ENCODE assay signal across 18 cellular contexts in genomic region chr14:36748814-36749213, GRCh38.
DNase-seq lines count a peak whose midpoint lies in the region; ATAC-seq and TF ChIP-seq lines count a peak whose summit lies in the region.
"Had no signal": no experiment of that assay in that cellular context is flagged by ENCODE, and none has a peak within 500 bp of the region (broad histone marks: within the 10 kb centered on the region; RNA-seq: fewer than 3 reads in every experiment).

No MANE protein-coding gene starts in this region.

- intact Hi-C loops in esophagus muscularis mucosa (cut with DNase I): no loop called here

- no peak for TF ChIP-seq EP300 in esophagus muscularis mucosa (IDR thresholded peaks at IDR 0.05)

- H3K4me1 ChIP-seq in Karpas-422 (ENCODE audit: low read length): peaks cover 11% of the 10 kb centered on the region
- no peaks in the 10 kb centered on the region for H3K4me1 ChIP-seq in esophagus muscularis mucosa
- H3K4me1 ChIP-seq: BE2C, BLaER1 had no signal

- no peak for TF ChIP-seq POLR2A in esophagus muscularis mucosa (IDR thresholded peaks at IDR 0.05; ENCODE audit: low read depth)

- no peak overlapping the region for H3K9ac ChIP-seq in Karpas-422 (ENCODE audit: low read length)
- H3K9ac ChIP-seq: BLaER1 had no signal

- no peak for ATAC-seq in GM21526 (IDR thresholded peaks at IDR 0.05; ENCODE audit: low FRiP score, unreplicated experiment)

- H4K20me1 ChIP-seq in Karpas-422 (ENCODE audit: insufficient read depth, low read depth, low read length): no peaks in the 10 kb centered on the region
- H4K20me1 ChIP-seq: BLaER1 had no signal

- H3K4me2 ChIP-seq in Karpas-422 (ENCODE audit: low read depth, low read length, poor library complexity, severe bottlenecking): no peak overlapping the region
- H3K4me2 ChIP-seq: BLaER1 had no signal

- no peak for DNase-seq in Karpas-422
- peak; percentile 61 for DNase-seq in NCI-H69 (lab: John Stamatoyannopoulos, UW)
- peak; percentile 26 for DNase-seq in esophagus muscularis mucosa (ENCODE audit: extremely low spot score)
- DNase-seq in NK-92 (lab: John Stamatoyannopoulos, UW; ENCODE audit: unreplicated experiment): no peak
- DNase-seq in COLO668 (lab: John Stamatoyannopoulos, UW; ENCODE audit: unreplicated experiment): no peak
- DNase-seq: 8988T; ACHN; BE2C; C1 segment of cervical spinal cord; Caco-2; Calu3; CD4-positive, alpha-beta memory T cell; CD4-positive, CD25-positive, alpha-beta regulatory T cell; CD8-positive, alpha-beta memory T cell; DMS79 treated with DMSO at 0.1 percent for 48 hours; GF-D8 had no signal

- H3K9me3 ChIP-seq in Karpas-422 (ENCODE audit: low read length): peaks cover 14% of the 10 kb centered on the region
- H3K9me3 ChIP-seq in esophagus muscularis mucosa: peaks cover 0 to 13% (median 8%) of the 10 kb centered on the region in 4 donors
- H3K9me3 ChIP-seq: BE2C had no signal

- H2AFZ ChIP-seq in Karpas-422 (ENCODE audit: low read length): peak overlapping the region; percentile 22; the same call in 1 of the 2 replicates

- H3K9me2 ChIP-seq in Karpas-422 (replicated peaks; ENCODE audit: insufficient read depth, low read length): no peaks in the 10 kb centered on the region

- H3K79me2 ChIP-seq in Karpas-422 (ENCODE audit: low read length): no peaks in the 10 kb centered on the region

- H3K4me3 ChIP-seq in Karpas-422 (ENCODE audit: low read length) (no peak overlapping the region), esophagus muscularis mucosa (no peak overlapping the region)
- H3K4me3 ChIP-seq: BLaER1 had no signal

- no peak for TF ChIP-seq CTCF in esophagus muscularis mucosa (IDR thresholded peaks at IDR 0.05)

- H3K27ac ChIP-seq in Karpas-422 (ENCODE audit: low read length) (no peak overlapping the region), esophagus muscularis mucosa (replicated peaks in 1 of 4) (no peak overlapping the region)
- H3K27ac ChIP-seq: BLaER1 had no signal

- H3K36me3 ChIP-seq in Karpas-422 (ENCODE audit: insufficient read depth, low read length) (no peaks in the 10 kb centered on the region; the same call in 1 of the 2 replicates), esophagus muscularis mucosa (no peaks in the 10 kb centered on the region)
- H3K36me3 ChIP-seq: BE2C, BLaER1 had no signal

- WGBS in esophagus muscularis mucosa: 100% methylated on average over 1 of the region's 1 CpG

- H3K27me3 ChIP-seq in Karpas-422 (ENCODE audit: low read length) (no peaks in the 10 kb centered on the region), esophagus muscularis mucosa (no peaks in the 10 kb centered on the region)
- H3K27me3 ChIP-seq: BE2C, BLaER1 had no signal

Comparison
In these comparisons a context has a peak if more than half of its experiments do, and no peak if none do; other contexts are left out.
1. DNase-seq: peak in NCI-H69 (single experiment) and esophagus muscularis mucosa (single experiment); none in Karpas-422 (single experiment), NK-92 (single experiment) and COLO668 (single experiment).